ENCODE assay signal across 1 cellular context in genomic region chr1:30731806-30732276, GRCh38.
A peak's percentile ranks its signal among the peaks of the same experiment; 100 is the strongest.
TF ChIP-seq lines count a peak whose summit lies in the region.

No MANE protein-coding gene starts in this region.

TF ChIP-seq in K562, 482 proteins besides CTCF, POLR2A, EP300 and RAD21 (continued from another document and continues in another):
- no peak for TF ChIP-seq CLOCK (CRISPR knock-in tag; IDR thresholded peaks at IDR 0.05; ENCODE audit: borderline replicate concordance)
- no peak for TF ChIP-seq GATAD2B (IDR thresholded peaks at IDR 0.05; ENCODE audit: borderline replicate concordance)
- no peak for TF ChIP-seq BACH1 (tag; IDR thresholded peaks at IDR 0.05)
- no peak for TF ChIP-seq ZNF609 (CRISPR knock-in tag; IDR thresholded peaks at IDR 0.05; ENCODE audit: borderline replicate concordance)
- no peak for TF ChIP-seq ZNF561 (CRISPR knock-in tag; conservative IDR thresholded peaks at IDR 0.05)
- TF ChIP-seq MEF2D (tag; conservative IDR thresholded peaks at IDR 0.05; ENCODE audit: low read depth) = no peak
- TF ChIP-seq RAD51 (IDR thresholded peaks at IDR 0.05; ENCODE audit: borderline replicate concordance, low read depth) = no peak
- TF ChIP-seq MTA1 (IDR thresholded peaks at IDR 0.05; ENCODE audit: borderline replicate concordance) = peak; percentile 16; the same call in 1 of the 2 replicates
- TF ChIP-seq ZNF280B (CRISPR knock-in tag; IDR thresholded peaks at IDR 0.05) = no peak
- TF ChIP-seq HOMEZ (CRISPR knock-in tag; IDR thresholded peaks at IDR 0.05) = no peak
- TF ChIP-seq FOXJ3 (CRISPR knock-in tag; IDR thresholded peaks at IDR 0.05) = no peak
- no peak for TF ChIP-seq CUX1 (CRISPR knock-in tag; IDR thresholded peaks at IDR 0.05)
- no peak for TF ChIP-seq SAFB2 (IDR thresholded peaks at IDR 0.05; ENCODE audit: borderline replicate concordance, low read depth, low read length, severe bottlenecking)
- no peak for TF ChIP-seq TEAD1 (CRISPR knock-in tag; IDR thresholded peaks at IDR 0.05)
- TF ChIP-seq HNRNPLL (IDR thresholded peaks at IDR 0.05; ENCODE audit: low read depth, low read length, poor library complexity, severe bottlenecking) = no peak
- TF ChIP-seq IRF1 (CRISPR knock-in tag; IDR thresholded peaks at IDR 0.05; ENCODE audit: borderline replicate concordance) = no peak
- no peak for TF ChIP-seq TRIM25 (IDR thresholded peaks at IDR 0.05; ENCODE audit: borderline replicate concordance)
- no peak for TF ChIP-seq MAFK (IDR thresholded peaks at IDR 0.05; ENCODE audit: low read length)
- peak; percentile 74 for TF ChIP-seq TFAP4 (CRISPR knock-in tag; IDR thresholded peaks at IDR 0.05; ENCODE audit: borderline replicate concordance)
- peak; percentile 51; the same call in 1 of the 2 replicates for TF ChIP-seq CBFA2T2 (conservative IDR thresholded peaks at IDR 0.05)
- no peak; the same call in 1 of the 2 replicates for TF ChIP-seq VEZF1 (CRISPR knock-in tag; IDR thresholded peaks at IDR 0.05)
- no peak for TF ChIP-seq BCL6 (CRISPR knock-in tag; IDR thresholded peaks at IDR 0.05)
- TF ChIP-seq ZNF134 (CRISPR knock-in tag; conservative IDR thresholded peaks at IDR 0.05) = peak; percentile 52
- TF ChIP-seq ZNF224 (CRISPR knock-in tag; IDR thresholded peaks at IDR 0.05) = no peak
- TF ChIP-seq MLLT1 (IDR thresholded peaks at IDR 0.05) = no peak
